8 cellular contexts compared by ENCODE assay signal in the genomic region with DNA sequence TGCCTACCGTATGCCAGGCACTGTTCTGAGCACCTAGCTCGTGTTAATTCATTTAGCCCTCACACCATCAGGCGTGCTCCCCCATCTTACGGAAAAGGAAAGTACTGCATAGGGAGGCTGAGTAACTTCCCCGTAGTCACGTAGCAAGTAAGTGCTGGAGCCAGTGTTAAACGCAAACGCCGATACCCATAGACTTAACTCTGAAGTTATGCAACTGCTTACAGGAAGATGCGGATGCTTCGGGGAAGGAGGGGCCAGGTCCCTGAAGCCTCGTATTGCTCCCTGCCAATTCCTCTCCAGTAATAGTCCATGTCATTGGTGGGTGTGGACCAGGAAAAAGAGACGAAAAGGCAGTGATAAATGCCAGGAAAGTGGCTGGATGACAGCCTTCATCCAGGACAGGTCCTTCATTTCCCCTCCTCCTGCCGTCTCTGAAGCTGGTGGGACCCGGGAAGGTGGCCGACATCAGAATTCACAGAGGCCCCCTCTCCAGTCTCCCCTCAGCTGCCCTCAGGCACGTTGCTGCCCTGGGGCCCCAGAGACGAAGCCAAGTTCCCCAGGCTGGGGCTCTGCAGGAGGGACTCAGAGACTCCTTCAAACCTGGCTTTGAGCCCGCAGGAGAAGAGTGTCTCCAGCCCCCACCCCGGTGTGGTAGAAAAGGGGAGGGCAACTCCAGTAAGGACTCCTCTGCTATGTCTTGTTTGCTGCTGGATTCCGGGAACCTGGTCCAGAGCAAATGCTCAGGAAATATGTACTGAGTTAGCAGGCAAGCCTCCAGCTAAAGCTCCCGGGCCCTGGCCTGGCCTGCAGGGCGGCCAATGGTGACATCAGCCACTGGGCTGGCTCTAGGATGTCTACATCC.
DNase-seq lines count a peak whose midpoint lies in the region; ATAC-seq, FAIRE-seq and TF ChIP-seq lines count a peak whose summit lies in the region.

No MANE protein-coding gene starts in this region.

- H3K4me3 Mint-ChIP-seq in effector memory CD8-positive, alpha-beta T cell = peak overlapping the region; percentile 65 to 66

- FAIRE-seq in GM19239 (lab: Jason Lieb, UNC) = peak; percentile 94

- no peaks in the 10 kb centered on the region for H3K27me3 Mint-ChIP-seq in effector memory CD8-positive, alpha-beta T cell

- H3K4me1 ChIP-seq in RWPE2 (ENCODE audit: insufficient read depth, poor library complexity, severe bottlenecking) = peaks cover 10% of the 10 kb centered on the region
- peaks cover 0 to 11% of the 10 kb centered on the region in 2 donors for H3K4me1 ChIP-seq in muscle layer of duodenum (ENCODE audit: control insufficient read depth in 1 of 2, insufficient read depth in 2 of 2, low read length in 2 of 2)

- H3K36me3 ChIP-seq in RWPE2 (ENCODE audit: low read depth) = no peaks in the 10 kb centered on the region
- no peaks in the 10 kb centered on the region for H3K36me3 ChIP-seq in muscle layer of duodenum (ENCODE audit: control insufficient read depth in 1 of 2, insufficient read depth in 2 of 2, low read length in 2 of 2)
- H3K36me3 ChIP-seq in WERI-Rb-1 = no peaks in the 10 kb centered on the region

- no peak overlapping the region for H3K4me3 ChIP-seq in RWPE2 (ENCODE audit: severe bottlenecking)
- peak overlapping the region; percentile 18 to 19 for H3K4me3 ChIP-seq in muscle layer of duodenum (ENCODE audit: low read depth in 1 of 2, low read length in 2 of 2)
- H3K4me3 ChIP-seq in WERI-Rb-1 (ENCODE audit: low read depth, low read length) = no peak overlapping the region

- H3K27ac Mint-ChIP-seq in effector memory CD8-positive, alpha-beta T cell = peak overlapping the region; percentile 69 to 86

- ATAC-seq in RWPE2 (ENCODE audit: low read depth) = peak; percentile 67
- ATAC-seq in effector memory CD8-positive, alpha-beta T cell (replicated peaks) = peak; percentile 91

- no peaks in the 10 kb centered on the region for H3K9me3 Mint-ChIP-seq in effector memory CD8-positive, alpha-beta T cell

- H3K36me3 Mint-ChIP-seq in effector memory CD8-positive, alpha-beta T cell (ENCODE audit: insufficient read depth) = no peaks in the 10 kb centered on the region

- no peak overlapping the region for H3K27ac ChIP-seq in RWPE2 (ENCODE audit: poor library complexity, severe bottlenecking)
- H3K27ac ChIP-seq in muscle layer of duodenum (ENCODE audit: low read length) = peak overlapping the region; percentile 87
- H3K27ac ChIP-seq in WERI-Rb-1 = no peak overlapping the region

- TF ChIP-seq CTCF in RWPE2 (IDR thresholded peaks at IDR 0.05; ENCODE audit: poor library complexity, severe bottlenecking) = no peak
- no peak for TF ChIP-seq CTCF in WERI-Rb-1 (IDR thresholded peaks at IDR 0.05; ENCODE audit: low read depth, low read length)

- H3K4me1 Mint-ChIP-seq in effector memory CD8-positive, alpha-beta T cell (ENCODE audit: low read depth in 2 of 2) = peaks cover 4% of the 10 kb centered on the region in 2 donors

- H3K9me3 ChIP-seq in RWPE2 (ENCODE audit: severe bottlenecking) (no peaks in the 10 kb centered on the region), muscle layer of duodenum (ENCODE audit: control insufficient read depth in 1 of 2, low read length in 2 of 2) (no peaks in the 10 kb centered on the region), WERI-Rb-1 (ENCODE audit: severe bottlenecking) (no peaks in the 10 kb centered on the region)

- DNase-seq in GM19239 (ENCODE audit: insufficient read length, low spot score) (peak; percentile 53), RWPE2 (ENCODE audit: low spot score) (no peak), DMS153 treated with DMSO at 0.1 percent for 48 hours (lab: John Stamatoyannopoulos, UW; ENCODE audit: unreplicated experiment) (no peak), WERI-Rb-1 (no peak), COLO829 (ENCODE audit: low spot score) (no peak), germinal center (ENCODE audit: low spot score) (no peak)
- DNase-seq in effector memory CD8-positive, alpha-beta T cell = peak in 1 of 3 experiments; percentile 28

- H3K27me3 ChIP-seq in RWPE2 (ENCODE audit: insufficient read depth, poor library complexity, severe bottlenecking) (no peaks in the 10 kb centered on the region), muscle layer of duodenum (ENCODE audit: low read depth, low read length) (no peaks in the 10 kb centered on the region), WERI-Rb-1 (ENCODE audit: insufficient read depth, low read depth, severe bottlenecking) (no peaks in the 10 kb centered on the region)

Comparison
In these comparisons a context has a peak if more than half of its experiments do, and no peak if none do; other contexts are left out.
1. H3K4me3 ChIP-seq: peak in muscle layer of duodenum (2 of 2); none in RWPE2 (single experiment) and WERI-Rb-1 (single experiment).